ENCODE assay signal across 1 cellular context in genomic region chr3:160449660-160450598, GRCh38.
A peak's percentile ranks its signal among the peaks of the same experiment; 100 is the strongest.
TF ChIP-seq lines count a peak whose summit lies in the region.

Gene TRIM59 (minus strand): TSS chr3:160449786. CDS start chr3:160439183, 10,603 bp downstream.

TF ChIP-seq in SK-N-SH, 30 proteins besides CTCF, POLR2A, EP300 and RAD21 (continued from another document):
- TF ChIP-seq REST (IDR thresholded peaks at IDR 0.05; ENCODE audit: low read depth, low read length), result no peak
- peak; percentile 76; the same call in 1 of the 2 replicates for TF ChIP-seq TAF1 (IDR thresholded peaks at IDR 0.05; ENCODE audit: borderline replicate concordance, low read depth, low read length)
- TF ChIP-seq TEAD4 (IDR thresholded peaks at IDR 0.05; ENCODE audit: borderline replicate concordance, insufficient read depth), result no peak
- peak; percentile 78 for TF ChIP-seq NRF1 (IDR thresholded peaks at IDR 0.05; ENCODE audit: low read depth, low read length)
- TF ChIP-seq GATA2 (CRISPR knock-in tag; IDR thresholded peaks at IDR 0.05), result no peak
- TF ChIP-seq USF2 (IDR thresholded peaks at IDR 0.05; ENCODE audit: borderline replicate concordance, low read depth, low read length), result no peak
- peak; percentile 95 for TF ChIP-seq POLR2AphosphoS5 (IDR thresholded peaks at IDR 0.05; ENCODE audit: low read depth, low read length)
- no peak for TF ChIP-seq PBX3 (IDR thresholded peaks at IDR 0.05)
- TF ChIP-seq FOXJ3 (CRISPR knock-in tag; IDR thresholded peaks at IDR 0.05), result no peak
- TF ChIP-seq RXRA (IDR thresholded peaks at IDR 0.05; ENCODE audit: borderline replicate concordance, low read depth), result no peak
- 0 out of 2 replicates have a peak, but pooled peaks have one; percentile 20 for TF ChIP-seq ZBTB33 (IDR thresholded peaks at IDR 0.05; ENCODE audit: borderline replicate concordance, low read depth)
